Comparison of ENCODE assay signal across 26 cellular contexts in genomic region chr6:143146186-143146831, GRCh38.
DNase-seq lines count a peak whose midpoint lies in the region; ATAC-seq and TF ChIP-seq lines count a peak whose summit lies in the region.
"Had no signal": no experiment of that assay in that cellular context is flagged by ENCODE, and none has a peak within 500 bp of the region (broad histone marks: within the 10 kb centered on the region; RNA-seq: fewer than 3 reads in every experiment).

No MANE protein-coding gene starts in this region.

- DNase-seq in GM13977 (ENCODE audit: low spot score) (peak; percentile 11), ovary (no peak), mucosa of gallbladder (ENCODE audit: low spot score) (no peak), dermis blood vessel endothelial cell (no peak)
- no peak for DNase-seq in activated CD4-positive, CD25-positive, alpha-beta regulatory T cell treated with anti-CD3 and anti-CD28 coated beads, Interleukin-2, amount 50 U/mL, for 72 hours
- DNase-seq: activated CD4-positive, alpha-beta memory T cell treated with anti-CD3 and anti-CD28 coated beads for 36 hours; activated gamma-delta T cell; activated T-cell treated with anti-CD3 and anti-CD28 coated beads for 4 hours; effector CD8-positive, alpha-beta T cell; head of caudate nucleus; Karpas-422; NCI-H146; NCI-H510A treated with DMSO at 0.1 percent for 48 hours; Peyer's patch; posterior cingulate gyrus; SIG-M5; sigmoid colon; stimulated activated CD4-positive, alpha-beta T cell treated with anti-CD3 and anti-CD28 coated beads, Interleukin-15, amount 100 ng/mL, for 24 hours; SW 1271; transverse colon had no signal

- ATAC-seq in GM19035 (IDR thresholded peaks at IDR 0.05; ENCODE audit: unreplicated experiment): peak; percentile 60
- peak; percentile 68 for ATAC-seq in HG02571 (IDR thresholded peaks at IDR 0.05; ENCODE audit: unreplicated experiment)
- ATAC-seq in HG03521 (IDR thresholded peaks at IDR 0.05; ENCODE audit: unreplicated experiment): peak; percentile 47
- ATAC-seq: WTC11 had no signal

- no peak for TF ChIP-seq EP300 in ovary (IDR thresholded peaks at IDR 0.05)

- H3K4me1 ChIP-seq in ovary (ENCODE audit: insufficient read depth): no peaks in the 10 kb centered on the region
- H3K4me1 ChIP-seq: breast epithelium, Peyer's patch, transverse colon had no signal

- no peak for TF ChIP-seq POLR2A in ovary (IDR thresholded peaks at IDR 0.05)

- in situ Hi-C loops in GM13977 (cut with MboI; ENCODE audit: low pct_unique_long_range_greater_than_20kb, low sequenced_read_pairs, unreplicated experiment): no loop called here

- no peaks in the 10 kb centered on the region for H3K9me3 ChIP-seq in ovary
- H3K9me3 ChIP-seq: breast epithelium, Peyer's patch, sigmoid colon, transverse colon had no signal

- WGBS in ovary, 3 donors: 72 to 78% (median 77%) methylated on average over 3 of the region's 3 CpGs

- TF ChIP-seq CTCF in GM13977 (IDR thresholded peaks at IDR 0.05; ENCODE audit: extremely low read depth, insufficient read depth, missing control alignments): no peak
- no peak for TF ChIP-seq CTCF in ovary (IDR thresholded peaks at IDR 0.05)

- no peak overlapping the region for H3K27ac ChIP-seq in ovary
- H3K27ac ChIP-seq: breast epithelium, Peyer's patch, sigmoid colon, transverse colon had no signal

- H3K27me3 ChIP-seq in ovary: no peaks in the 10 kb centered on the region
- H3K27me3 ChIP-seq: breast epithelium, Peyer's patch, sigmoid colon, transverse colon had no signal

- H3K36me3 ChIP-seq in ovary: no peaks in the 10 kb centered on the region
- H3K36me3 ChIP-seq: breast epithelium, Peyer's patch, sigmoid colon, transverse colon had no signal

- no peak overlapping the region for H3K4me3 ChIP-seq in ovary
- H3K4me3 ChIP-seq: breast epithelium, lung, Peyer's patch, sigmoid colon, transverse colon had no signal

- intact Hi-C loops in ovary (cut with DNase I): no loop called here
